Comparison of ENCODE assay signal across 1 cellular context in genomic region chr21:44304846-44305245, GRCh38.
A peak's percentile ranks its signal among the peaks of the same experiment; 100 is the strongest.
TF ChIP-seq lines count a peak whose summit lies in the region.

No MANE protein-coding gene starts in this region.

TF ChIP-seq in HEK293, 187 proteins besides CTCF, POLR2A, EP300 and RAD21 (continued from another document):
- TF ChIP-seq PRDM2 (tag by site-specific recombination; IDR thresholded peaks at IDR 0.05; ENCODE audit: borderline replicate concordance) (no peak), PATZ1 (tag by site-specific recombination; IDR thresholded peaks at IDR 0.05) (peak; percentile 31; the same call in 1 of the 2 replicates), ATF2 (tag by site-specific recombination; IDR thresholded peaks at IDR 0.05; ENCODE audit: low read depth) (no peak), ZNF394 (tag by site-specific recombination; IDR thresholded peaks at IDR 0.05; ENCODE audit: borderline replicate concordance) (peak; percentile 70; the same call in 1 of the 2 replicates), ZNF423 (tag by site-specific recombination; IDR thresholded peaks at IDR 0.05) (peak; percentile 42; the same call in 1 of the 2 replicates), GLIS2 (tag by site-specific recombination; IDR thresholded peaks at IDR 0.05) (peak; percentile 63), KLF1 (tag by site-specific recombination; IDR thresholded peaks at IDR 0.05) (0 out of 2 replicates have a peak, but pooled peaks have one; percentile 17), ZBTB8A (tag by site-specific recombination; IDR thresholded peaks at IDR 0.05) (no peak), EGR2 (tag by site-specific recombination; IDR thresholded peaks at IDR 0.05; ENCODE audit: low read depth) (peak; percentile 17; the same call in 1 of the 2 replicates), SALL2 (tag by site-specific recombination; IDR thresholded peaks at IDR 0.05; ENCODE audit: borderline replicate concordance) (no peak), ZIC2 (tag by site-specific recombination; IDR thresholded peaks at IDR 0.05) (peak; percentile 89), ZNF747 (tag by site-specific recombination; IDR thresholded peaks at IDR 0.05) (no peak)
TF ChIP-seq in HEK293: peak in this region for 9.
